In the genomic region with DNA sequence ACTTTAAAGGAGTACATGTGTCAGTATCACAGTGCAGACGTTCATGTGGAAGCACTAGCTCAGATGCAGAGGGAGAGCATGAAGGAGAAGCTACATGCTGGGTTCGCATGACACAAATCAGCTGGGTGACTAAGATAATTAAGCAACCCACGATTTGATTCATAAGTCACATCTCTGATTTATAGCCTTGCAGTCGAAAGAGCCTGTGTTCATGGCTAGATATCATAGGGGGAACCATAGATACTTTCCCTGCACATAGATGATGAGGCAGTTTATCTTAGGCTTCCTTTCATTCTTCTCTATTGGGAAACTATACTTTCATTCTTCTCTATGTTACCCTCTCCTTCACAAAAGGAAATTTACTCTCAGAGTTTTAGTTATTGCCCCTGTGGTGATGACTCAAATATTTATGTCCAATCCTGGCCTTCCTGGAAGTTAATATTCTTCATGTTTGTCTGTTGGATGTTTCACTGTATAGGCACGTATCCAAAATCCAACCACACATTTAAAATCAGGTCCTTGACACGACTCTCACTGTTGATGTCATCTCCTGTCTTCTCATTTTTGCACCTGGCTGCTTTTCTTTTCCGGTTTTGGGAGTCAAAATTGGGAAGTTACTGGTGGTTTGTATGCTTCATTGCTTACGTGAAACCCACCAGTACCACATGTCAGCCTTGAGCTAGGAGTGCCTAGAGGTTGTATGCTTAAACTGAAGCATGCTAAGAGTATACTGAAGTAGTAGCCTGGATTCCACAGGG, we compare ENCODE assay signal across 16 cellular contexts. TPM values are rescaled to one million over a fixed set of nuclear protein-coding genes. Genes with fewer than 3 reads are reported as not detected.
A peak's percentile ranks its signal among the peaks of the same experiment; 100 is the strongest.
DNase-seq lines count a peak whose midpoint lies in the region; ATAC-seq and TF ChIP-seq lines count a peak whose summit lies in the region.
"Had no signal": no experiment of that assay in that cellular context is flagged by ENCODE, and none has a peak within 500 bp of the region (broad histone marks: within the 10 kb centered on the region; RNA-seq: fewer than 3 reads in every experiment).

No MANE protein-coding gene starts in this region.

- H3K4me2 ChIP-seq in PC-3 (ENCODE audit: low read length), result no peak overlapping the region
- H3K4me2 ChIP-seq: A549 had no signal

- intact Hi-C loops in MCF 10A (cut with micrococcal nuclease) (loop anchor here (5.0 kb wide), 1 partner anchor 44 kb away; no protein-coding TSS in a partner anchor), breast epithelium (cut with DNase I; ENCODE audit: low total_unique reads) (no loop called here), PC-3 (cut with micrococcal nuclease) (no loop called here)
- intact Hi-C loops in activated T-helper 1 cell treated with anti-CD3 and anti-CD28 coated beads, Interleukin-12 subunit alpha, Interleukin-12 subunit beta, Interleukin-2, Interleukin-4 antibody, amounts not matched to agents 30 ng/mL and 10 ng/mL and 1 ng/mL, durations not matched to agents 14 hours and 24 hours and 36 hours (cut with micrococcal nuclease), result no loop called here

- DNase-seq in MCF 10A (ENCODE audit: unreplicated experiment) (peak; percentile 61), breast epithelium (ENCODE audit: low spot score in 2 of 2) (no peak), PC-3 (peak; percentile 34), fibroblast of peridontal ligament (ENCODE audit: extremely low read depth) (peak; percentile 73), NCI-H146 treated with DMSO at 0.1 percent for 48 hours (lab: John Stamatoyannopoulos, UW; ENCODE audit: unreplicated experiment) (no peak), hippocampal formation (lab: John Stamatoyannopoulos, UW) (no peak), COR-L47 (lab: John Stamatoyannopoulos, UW) (no peak)
- no peak for DNase-seq in activated T-helper 1 cell treated with anti-CD3 and anti-CD28 coated beads, Interleukin-12 subunit alpha, Interleukin-12 subunit beta, Interleukin-2, Interleukin-4 antibody, amounts not matched to agents 30 ng/mL and 10 ng/mL and 1 ng/mL, durations not matched to agents 14 hours and 24 hours and 36 hours (ENCODE audit: low spot score)
- DNase-seq: anterior cingulate cortex; kidney; naive thymus-derived CD4-positive, alpha-beta T cell; NK-92 treated with Interleukin-12 subunit alpha and Interleukin-12 subunit beta, amount 100 ng/mL, for 24 hours; stimulated activated CD4-positive, alpha-beta T cell treated with anti-CD3 and anti-CD28 coated beads, Interleukin-12 subunit alpha, Interleukin-12 subunit beta, amount 100 ng/mL, for 4 hours had no signal

- H3K9me2 ChIP-seq in PC-3 (replicated peaks; ENCODE audit: low read length), result no peaks in the 10 kb centered on the region

- POLR2A ChIA-PET in MCF 10A (lab: Yijun Ruan, JAX), result interaction anchor here (0.7 to 1.9 kb wide), 8 partner anchors 17 to 309 kb away, joined by 3 to 9 read pairs (median 4); partner anchors contain the start of genes BBOX1 and FIBIN
- POLR2A ChIA-PET in PC-3 (lab: Charles Lee; ENCODE audit: unreplicated experiment), result interaction anchor here (0.8 kb wide), 1 partner anchor 73 kb away, joined by 3 read pairs; no protein-coding TSS in a partner anchor

- H3K27me3 ChIP-seq in breast epithelium (no peaks in the 10 kb centered on the region), PC-3 (ENCODE audit: low read length) (no peaks in the 10 kb centered on the region)

- H3K36me3 ChIP-seq in breast epithelium (no peaks in the 10 kb centered on the region), PC-3 (ENCODE audit: low read depth, low read length) (no peaks in the 10 kb centered on the region)

- CTCF ChIA-PET in MCF 10A (lab: Yijun Ruan, JAX) (interaction anchor here (0.6 to 1.5 kb wide), 10 partner anchors 16 to 496 kb away, joined by 3 to 7 read pairs (median 3); no protein-coding TSS in a partner anchor), PC-3 (lab: Charles Lee) (no interaction called here)

- H3K4me1 Mint-ChIP-seq in MCF 10A (ENCODE audit: insufficient read depth, unreplicated experiment), result no peaks in the 10 kb centered on the region
- no peaks in the 10 kb centered on the region for H3K4me1 Mint-ChIP-seq in activated T-helper 1 cell treated with anti-CD3 and anti-CD28 coated beads, Interleukin-12 subunit alpha, Interleukin-12 subunit beta, Interleukin-2, Interleukin-4 antibody, amounts not matched to agents 30 ng/mL and 10 ng/mL and 1 ng/mL, durations not matched to agents 14 hours and 24 hours and 36 hours (ENCODE audit: low read depth)
- H3K4me1 Mint-ChIP-seq: naive thymus-derived CD4-positive, alpha-beta T cell had no signal

- H3K4me3 Mint-ChIP-seq in MCF 10A (ENCODE audit: unreplicated experiment), result no peak overlapping the region
- no peak overlapping the region for H3K4me3 Mint-ChIP-seq in activated T-helper 1 cell treated with anti-CD3 and anti-CD28 coated beads, Interleukin-12 subunit alpha, Interleukin-12 subunit beta, Interleukin-2, Interleukin-4 antibody, amounts not matched to agents 30 ng/mL and 10 ng/mL and 1 ng/mL, durations not matched to agents 14 hours and 24 hours and 36 hours
- H3K4me3 Mint-ChIP-seq: naive thymus-derived CD4-positive, alpha-beta T cell; T-helper 2 cell treated with Interferon-gamma antibody and Interleukin-4, amounts not matched to agents 5 μg/mL and 100 μg/mL, for 36 hours had no signal

- no peaks in the 10 kb centered on the region for H4K20me1 ChIP-seq in PC-3 (ENCODE audit: low read length)

- no peaks in the 10 kb centered on the region for H3K79me2 ChIP-seq in PC-3 (ENCODE audit: low read length)

- no peak overlapping the region for H3K9ac ChIP-seq in PC-3 (ENCODE audit: low read length)

- H3K9me3 ChIP-seq in breast epithelium, result no peaks in the 10 kb centered on the region
- H3K9me3 ChIP-seq in PC-3 (ENCODE audit: low read length), result no peaks in the 10 kb centered on the region
- H3K9me3 ChIP-seq: A549 had no signal

- H2AFZ ChIP-seq in PC-3 (ENCODE audit: low read length), result no peak overlapping the region

- no TSS peak for BruUV-seq in MCF 10A (replicated peaks; lab: Mats Ljungman, UMichigan)
- BruUV-seq in PC-3 (replicated peaks; lab: Mats Ljungman, UMichigan), result no TSS peak

- H3K4me3 ChIP-seq in breast epithelium, result no peak overlapping the region
- H3K4me3 ChIP-seq in PC-3 (ENCODE audit: low read length), result no peak overlapping the region
- H3K4me3 ChIP-seq: A549 had no signal

- no peak for TF ChIP-seq POLR2A in breast epithelium (IDR thresholded peaks at IDR 0.05)

- TF ChIP-seq CTCF in MCF 10A (IDR thresholded peaks at IDR 0.05; ENCODE audit: unreplicated experiment) (no peak), breast epithelium (IDR thresholded peaks at IDR 0.05) (no peak), PC-3 (conservative IDR thresholded peaks at IDR 0.05; ENCODE audit: low read depth, low read length) (no peak)

- no peak overlapping the region for H3K27ac Mint-ChIP-seq in MCF 10A (ENCODE audit: low read depth, unreplicated experiment)
- no peak overlapping the region for H3K27ac Mint-ChIP-seq in activated T-helper 1 cell treated with anti-CD3 and anti-CD28 coated beads, Interleukin-12 subunit alpha, Interleukin-12 subunit beta, Interleukin-2, Interleukin-4 antibody, amounts not matched to agents 30 ng/mL and 10 ng/mL and 1 ng/mL, durations not matched to agents 14 hours and 24 hours and 36 hours
- H3K27ac Mint-ChIP-seq: naive thymus-derived CD4-positive, alpha-beta T cell; T-helper 2 cell treated with Interferon-gamma antibody and Interleukin-4, amounts not matched to agents 5 μg/mL and 100 μg/mL, for 36 hours had no signal

- H3K27ac ChIP-seq in breast epithelium (no peak overlapping the region), PC-3 (ENCODE audit: low read length) (no peak overlapping the region)
- H3K27ac ChIP-seq: A549 had no signal

- H3K27me3 Mint-ChIP-seq in MCF 10A (ENCODE audit: insufficient read depth, unreplicated experiment), result no peaks in the 10 kb centered on the region
- no peaks in the 10 kb centered on the region for H3K27me3 Mint-ChIP-seq in activated T-helper 1 cell treated with anti-CD3 and anti-CD28 coated beads, Interleukin-12 subunit alpha, Interleukin-12 subunit beta, Interleukin-2, Interleukin-4 antibody, amounts not matched to agents 30 ng/mL and 10 ng/mL and 1 ng/mL, durations not matched to agents 14 hours and 24 hours and 36 hours (ENCODE audit: insufficient read depth)
- H3K27me3 Mint-ChIP-seq: naive thymus-derived CD4-positive, alpha-beta T cell had no signal

- no peak for ATAC-seq in PC-3
- ATAC-seq: naive thymus-derived CD4-positive, alpha-beta T cell had no signal

- no peaks in the 10 kb centered on the region for H3K4me1 ChIP-seq in breast epithelium
- no peaks in the 10 kb centered on the region for H3K4me1 ChIP-seq in PC-3 (ENCODE audit: insufficient read depth, low read length)
- H3K4me1 ChIP-seq: A549 had no signal

- peaks cover 1% of the 10 kb centered on the region for H3K9me3 Mint-ChIP-seq in MCF 10A (ENCODE audit: unreplicated experiment)
- peaks cover 1% of the 10 kb centered on the region for H3K9me3 Mint-ChIP-seq in activated T-helper 1 cell treated with anti-CD3 and anti-CD28 coated beads, Interleukin-12 subunit alpha, Interleukin-12 subunit beta, Interleukin-2, Interleukin-4 antibody, amounts not matched to agents 30 ng/mL and 10 ng/mL and 1 ng/mL, durations not matched to agents 14 hours and 24 hours and 36 hours

- no peaks in the 10 kb centered on the region for H3K36me3 Mint-ChIP-seq in MCF 10A (ENCODE audit: insufficient read depth, unreplicated experiment)
- H3K36me3 Mint-ChIP-seq in activated T-helper 1 cell treated with anti-CD3 and anti-CD28 coated beads, Interleukin-12 subunit alpha, Interleukin-12 subunit beta, Interleukin-2, Interleukin-4 antibody, amounts not matched to agents 30 ng/mL and 10 ng/mL and 1 ng/mL, durations not matched to agents 14 hours and 24 hours and 36 hours (ENCODE audit: low read depth), result no peaks in the 10 kb centered on the region
- H3K36me3 Mint-ChIP-seq: naive thymus-derived CD4-positive, alpha-beta T cell had no signal

- no peaks in the 10 kb centered on the region for H3F3A ChIP-seq in PC-3 (ENCODE audit: low read length, unreplicated experiment)

RNA-seq across cellular contexts. Expression of gene SLC5A12, which starts 56.3 kb away (rescaled TPM):
- total RNA-seq in MCF 10A (2022) (not detected in 2 replicates), breast epithelium (not detected), PC-3 (2014; rRNA removed) (not detected in 2 replicates)
- total RNA-seq in activated T-helper 1 cell treated with anti-CD3 and anti-CD28 coated beads, Interleukin-12 subunit alpha, Interleukin-12 subunit beta, Interleukin-2, Interleukin-4 antibody, amounts not matched to agents 30 ng/mL and 10 ng/mL and 1 ng/mL, durations not matched to agents 14 hours and 24 hours and 36 hours, result not detected in 2 replicates
- total RNA-seq: endothelial cell of umbilical vein; naive thymus-derived CD4-positive, alpha-beta T cell had no signal

Comparison
In these comparisons a context has a peak if more than half of its experiments do, and no peak if none do; other contexts are left out.
1. DNase-seq: peak in MCF 10A (single experiment), PC-3 (single experiment) and fibroblast of peridontal ligament (single experiment); none in breast epithelium (0 of 2), NCI-H146 treated with DMSO at 0.1 percent for 48 hours (single experiment), activated T-helper 1 cell treated with anti-CD3 and anti-CD28 coated beads, Interleukin-12 subunit alpha, Interleukin-12 subunit beta, Interleukin-2, Interleukin-4 antibody, amounts not matched to agents 30 ng/mL and 10 ng/mL and 1 ng/mL, durations not matched to agents 14 hours and 24 hours and 36 hours (single experiment), hippocampal formation (0 of 2) and COR-L47 (single experiment).